Comparison of ENCODE assay signal across 14 cellular contexts in genomic region chr2:3102081-3102914, GRCh38.
"Had no signal": no experiment of that assay in that cellular context is flagged by ENCODE, and none has a peak within 500 bp of the region (broad histone marks: within the 10 kb centered on the region; RNA-seq: fewer than 3 reads in every experiment).

No MANE protein-coding gene starts in this region.

- H3K27ac ChIP-seq: parathyroid adenoma, SJCRH30 had no signal

- H3K4me3 Mint-ChIP-seq: activated CD8-positive, alpha-beta T cell treated with anti-CD3 and anti-CD28 coated beads, Interleukin-2, amount 10 ng/mL, durations not matched to agents 7 days and 5 days; activated naive CD4-positive, alpha-beta T cell treated with anti-CD3 and anti-CD28 coated beads, Interleukin-2, amount 10 ng/mL, durations not matched to agents 7 days and 5 days; central memory CD8-positive, alpha-beta T cell; dendritic cell treated with granulocyte-macrophage colony-stimulating factor and Interleukin-4, amounts not matched to agents 40 ng/mL and 50 ng/mL, for 4 days; endodermal cell; stimulated activated memory B cell treated with anti-CD40 and anti-IgM and Interleukin-4, amounts not matched to agents 10 μg/mL and 1 μg/mL and 100 μg/mL, for 72 hours had no signal

- H3K36me3 ChIP-seq: SJCRH30 had no signal

- H3K9me3 ChIP-seq: SJCRH30 had no signal

- H3K27ac Mint-ChIP-seq: activated CD8-positive, alpha-beta T cell treated with anti-CD3 and anti-CD28 coated beads, Interleukin-2, amount 10 ng/mL, durations not matched to agents 7 days and 5 days; activated naive CD4-positive, alpha-beta T cell treated with anti-CD3 and anti-CD28 coated beads, Interleukin-2, amount 10 ng/mL, durations not matched to agents 7 days and 5 days; activated T-helper 2 cell treated with anti-CD3 and anti-CD28 coated beads, Interferon-gamma antibody, Interleukin-2, Interleukin-4, amounts not matched to agents 10 μg/mL and 5 μg/mL and 100 μg/mL, durations not matched to agents 14 hours and 24 hours and 36 hours; dendritic cell treated with granulocyte-macrophage colony-stimulating factor and Interleukin-4, amounts not matched to agents 40 ng/mL and 50 ng/mL, for 4 days; stimulated activated memory B cell treated with anti-CD40 and anti-IgM and Interleukin-4, amounts not matched to agents 10 μg/mL and 1 μg/mL and 100 μg/mL, for 72 hours had no signal

- ATAC-seq: activated CD8-positive, alpha-beta T cell treated with anti-CD3 and anti-CD28 coated beads, Interleukin-2, amount 10 ng/mL, durations not matched to agents 7 days and 5 days; left cardiac atrium had no signal

- DNase-seq: activated CD8-positive, alpha-beta T cell treated with anti-CD3 and anti-CD28 coated beads, Interleukin-2, amount 10 ng/mL, durations not matched to agents 7 days and 5 days; activated naive CD4-positive, alpha-beta T cell treated with anti-CD3 and anti-CD28 coated beads, Interleukin-2, amount 10 ng/mL, durations not matched to agents 7 days and 5 days; hypothalamus; left cardiac atrium; SJCRH30; small intestine; T-helper 9 cell had no signal

- H3K79me2 ChIP-seq: parathyroid adenoma had no signal

- FAIRE-seq: small intestine had no signal

- H2AFZ ChIP-seq: parathyroid adenoma had no signal

- H3K9me3 Mint-ChIP-seq: activated naive CD4-positive, alpha-beta T cell treated with anti-CD3 and anti-CD28 coated beads, Interleukin-2, amount 10 ng/mL, durations not matched to agents 7 days and 5 days; activated T-helper 2 cell treated with anti-CD3 and anti-CD28 coated beads, Interferon-gamma antibody, Interleukin-2, Interleukin-4, amounts not matched to agents 10 μg/mL and 5 μg/mL and 100 μg/mL, durations not matched to agents 14 hours and 24 hours and 36 hours; central memory CD8-positive, alpha-beta T cell; dendritic cell treated with granulocyte-macrophage colony-stimulating factor and Interleukin-4, amounts not matched to agents 40 ng/mL and 50 ng/mL, for 4 days; endodermal cell; stimulated activated memory B cell treated with anti-CD40 and anti-IgM and Interleukin-4, amounts not matched to agents 10 μg/mL and 1 μg/mL and 100 μg/mL, for 72 hours had no signal

- H3K27me3 ChIP-seq: SJCRH30 had no signal

- H3K4me3 ChIP-seq: SJCRH30 had no signal

- H3K9ac ChIP-seq: parathyroid adenoma had no signal

- H3K4me1 Mint-ChIP-seq: activated naive CD4-positive, alpha-beta T cell treated with anti-CD3 and anti-CD28 coated beads, Interleukin-2, amount 10 ng/mL, durations not matched to agents 7 days and 5 days; central memory CD8-positive, alpha-beta T cell had no signal

- H3K36me3 Mint-ChIP-seq: activated naive CD4-positive, alpha-beta T cell treated with anti-CD3 and anti-CD28 coated beads, Interleukin-2, amount 10 ng/mL, durations not matched to agents 7 days and 5 days; stimulated activated memory B cell treated with anti-CD40 and anti-IgM and Interleukin-4, amounts not matched to agents 10 μg/mL and 1 μg/mL and 100 μg/mL, for 72 hours; type B pancreatic cell had no signal
